2 cellular contexts compared by ENCODE assay signal in genomic region chr11:5250777-5251176, GRCh38.
A peak's percentile ranks its signal among the peaks of the same experiment; 100 is the strongest.
TF ChIP-seq lines count a peak whose summit lies in the region.

No MANE protein-coding gene starts in this region.

TF ChIP-seq in HCT116, 20 proteins besides CTCF, POLR2A, EP300 and RAD21:
- no peak for TF ChIP-seq SP1 (IDR thresholded peaks at IDR 0.05; ENCODE audit: low read depth)

TF ChIP-seq in K562, 482 proteins besides CTCF, POLR2A, EP300 and RAD21:
- TF ChIP-seq, protein P1, sequence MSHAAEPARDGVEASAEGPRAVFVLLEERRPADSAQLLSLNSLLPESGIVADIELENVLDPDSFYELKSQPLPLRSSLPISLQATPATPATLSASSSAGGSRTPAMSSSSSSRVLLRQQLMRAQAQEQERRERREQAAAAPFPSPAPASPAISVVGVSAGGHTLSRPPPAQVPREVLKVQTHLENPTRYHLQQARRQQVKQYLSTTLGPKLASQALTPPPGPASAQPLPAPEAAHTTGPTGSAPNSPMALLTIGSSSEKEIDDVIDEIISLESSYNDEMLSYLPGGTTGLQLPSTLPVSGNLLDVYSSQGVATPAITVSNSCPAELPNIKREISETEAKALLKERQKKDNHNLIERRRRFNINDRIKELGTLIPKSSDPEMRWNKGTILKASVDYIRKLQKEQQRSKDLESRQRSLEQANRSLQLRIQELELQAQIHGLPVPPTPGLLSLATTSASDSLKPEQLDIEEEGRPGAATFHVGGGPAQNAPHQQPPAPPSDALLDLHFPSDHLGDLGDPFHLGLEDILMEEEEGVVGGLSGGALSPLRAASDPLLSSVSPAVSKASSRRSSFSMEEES (CRISPR knock-in tag; IDR thresholded peaks at IDR 0.05): 0 out of 2 replicates have a peak, but pooled peaks have one; percentile 4
- TF ChIP-seq ZNF696 (CRISPR knock-in tag; conservative IDR thresholded peaks at IDR 0.05) (peak; percentile 69; the same call in 1 of the 2 replicates), AFF1 (IDR thresholded peaks at IDR 0.05; ENCODE audit: low read depth in 1 of 2, partially characterized antibody in 2 of 2) (no peak), ZNF586 (CRISPR knock-in tag; conservative IDR thresholded peaks at IDR 0.05) (peak; percentile 75), HMGN3 (IDR thresholded peaks at IDR 0.05; ENCODE audit: borderline replicate concordance, extremely low read depth, insufficient read length, low read depth, low read length) (no peak), CHD1 (IDR thresholded peaks at IDR 0.05; ENCODE audit: low read length) (no peak), RBM34 (IDR thresholded peaks at IDR 0.05; ENCODE audit: borderline replicate concordance, insufficient read depth, low read length) (no peak), ZNF143 (CRISPR knock-in tag; IDR thresholded peaks at IDR 0.05) (no peak), ELF4 (CRISPR knock-in tag; IDR thresholded peaks at IDR 0.05) (0 out of 2 replicates have a peak, but pooled peaks have one; percentile 41), ARID3B (CRISPR knock-in tag; IDR thresholded peaks at IDR 0.05; ENCODE audit: borderline replicate concordance) (no peak), NBN (IDR thresholded peaks at IDR 0.05; ENCODE audit: low read depth) (no peak), ETV1 (tag; conservative IDR thresholded peaks at IDR 0.05; ENCODE audit: low read depth) (no peak), ZNF436 (CRISPR knock-in tag; IDR thresholded peaks at IDR 0.05) (peak; percentile 71; the same call in 1 of the 2 replicates), PCBP1 (IDR thresholded peaks at IDR 0.05; ENCODE audit: low read depth, low read length, poor library complexity, severe bottlenecking) (no peak), ZNF224 (CRISPR knock-in tag; IDR thresholded peaks at IDR 0.05) (no peak), ESRRA (IDR thresholded peaks at IDR 0.05; ENCODE audit: borderline replicate concordance, low read depth) (no peak), ZNF77 (CRISPR knock-in tag; IDR thresholded peaks at IDR 0.05) (0 out of 2 replicates have a peak, but pooled peaks have one; percentile 8), CAMTA2 (CRISPR knock-in tag; conservative IDR thresholded peaks at IDR 0.05) (0 out of 2 replicates have a peak, but pooled peaks have one; percentile 29), ZBTB7A (IDR thresholded peaks at IDR 0.05; ENCODE audit: borderline replicate concordance, control insufficient read depth, low read depth, low read length) (no peak), CCNT2 (IDR thresholded peaks at IDR 0.05; ENCODE audit: borderline replicate concordance, extremely low read depth, insufficient read length, low read depth, low read length) (no peak)
- TF ChIP-seq, protein P2, sequence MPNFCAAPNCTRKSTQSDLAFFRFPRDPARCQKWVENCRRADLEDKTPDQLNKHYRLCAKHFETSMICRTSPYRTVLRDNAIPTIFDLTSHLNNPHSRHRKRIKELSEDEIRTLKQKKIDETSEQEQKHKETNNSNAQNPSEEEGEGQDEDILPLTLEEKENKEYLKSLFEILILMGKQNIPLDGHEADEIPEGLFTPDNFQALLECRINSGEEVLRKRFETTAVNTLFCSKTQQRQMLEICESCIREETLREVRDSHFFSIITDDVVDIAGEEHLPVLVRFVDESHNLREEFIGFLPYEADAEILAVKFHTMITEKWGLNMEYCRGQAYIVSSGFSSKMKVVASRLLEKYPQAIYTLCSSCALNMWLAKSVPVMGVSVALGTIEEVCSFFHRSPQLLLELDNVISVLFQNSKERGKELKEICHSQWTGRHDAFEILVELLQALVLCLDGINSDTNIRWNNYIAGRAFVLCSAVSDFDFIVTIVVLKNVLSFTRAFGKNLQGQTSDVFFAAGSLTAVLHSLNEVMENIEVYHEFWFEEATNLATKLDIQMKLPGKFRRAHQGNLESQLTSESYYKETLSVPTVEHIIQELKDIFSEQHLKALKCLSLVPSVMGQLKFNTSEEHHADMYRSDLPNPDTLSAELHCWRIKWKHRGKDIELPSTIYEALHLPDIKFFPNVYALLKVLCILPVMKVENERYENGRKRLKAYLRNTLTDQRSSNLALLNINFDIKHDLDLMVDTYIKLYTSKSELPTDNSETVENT (CRISPR knock-in tag; IDR thresholded peaks at IDR 0.05): no peak
- TF ChIP-seq, protein P3, sequence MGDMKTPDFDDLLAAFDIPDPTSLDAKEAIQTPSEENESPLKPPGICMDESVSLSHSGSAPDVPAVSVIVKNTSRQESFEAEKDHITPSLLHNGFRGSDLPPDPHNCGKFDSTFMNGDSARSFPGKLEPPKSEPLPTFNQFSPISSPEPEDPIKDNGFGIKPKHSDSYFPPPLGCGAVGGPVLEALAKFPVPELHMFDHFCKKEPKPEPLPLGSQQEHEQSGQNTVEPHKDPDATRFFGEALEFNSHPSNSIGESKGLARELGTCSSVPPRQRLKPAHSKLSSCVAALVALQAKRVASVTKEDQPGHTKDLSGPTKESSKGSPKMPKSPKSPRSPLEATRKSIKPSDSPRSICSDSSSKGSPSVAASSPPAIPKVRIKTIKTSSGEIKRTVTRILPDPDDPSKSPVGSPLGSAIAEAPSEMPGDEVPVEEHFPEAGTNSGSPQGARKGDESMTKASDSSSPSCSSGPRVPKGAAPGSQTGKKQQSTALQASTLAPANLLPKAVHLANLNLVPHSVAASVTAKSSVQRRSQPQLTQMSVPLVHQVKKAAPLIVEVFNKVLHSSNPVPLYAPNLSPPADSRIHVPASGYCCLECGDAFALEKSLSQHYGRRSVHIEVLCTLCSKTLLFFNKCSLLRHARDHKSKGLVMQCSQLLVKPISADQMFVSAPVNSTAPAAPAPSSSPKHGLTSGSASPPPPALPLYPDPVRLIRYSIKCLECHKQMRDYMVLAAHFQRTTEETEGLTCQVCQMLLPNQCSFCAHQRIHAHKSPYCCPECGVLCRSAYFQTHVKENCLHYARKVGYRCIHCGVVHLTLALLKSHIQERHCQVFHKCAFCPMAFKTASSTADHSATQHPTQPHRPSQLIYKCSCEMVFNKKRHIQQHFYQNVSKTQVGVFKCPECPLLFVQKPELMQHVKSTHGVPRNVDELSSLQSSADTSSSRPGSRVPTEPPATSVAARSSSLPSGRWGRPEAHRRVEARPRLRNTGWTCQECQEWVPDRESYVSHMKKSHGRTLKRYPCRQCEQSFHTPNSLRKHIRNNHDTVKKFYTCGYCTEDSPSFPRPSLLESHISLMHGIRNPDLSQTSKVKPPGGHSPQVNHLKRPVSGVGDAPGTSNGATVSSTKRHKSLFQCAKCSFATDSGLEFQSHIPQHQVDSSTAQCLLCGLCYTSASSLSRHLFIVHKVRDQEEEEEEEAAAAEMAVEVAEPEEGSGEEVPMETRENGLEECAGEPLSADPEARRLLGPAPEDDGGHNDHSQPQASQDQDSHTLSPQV (IDR thresholded peaks at IDR 0.05): no peak
- TF ChIP-seq, protein P4, sequence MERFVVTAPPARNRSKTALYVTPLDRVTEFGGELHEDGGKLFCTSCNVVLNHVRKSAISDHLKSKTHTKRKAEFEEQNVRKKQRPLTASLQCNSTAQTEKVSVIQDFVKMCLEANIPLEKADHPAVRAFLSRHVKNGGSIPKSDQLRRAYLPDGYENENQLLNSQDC (CRISPR knock-in tag; IDR thresholded peaks at IDR 0.05): 0 out of 2 replicates have a peak, but pooled peaks have one; percentile 58
